In genomic region chr5:77491783-77492652, GRCh38 we compare ENCODE assay signal across 8 cellular contexts. TPM values are rescaled to one million over a fixed set of nuclear protein-coding genes. Genes with fewer than 3 reads are reported as not detected.
DNase-seq lines count a peak whose midpoint lies in the region; TF ChIP-seq lines count a peak whose summit lies in the region.

TSS of gene WDR41 (minus strand) at chr5:77492316. CDS start at chr5:77492220, 96 bp downstream.

- H3K27ac ChIP-seq in SK-N-MC (no peak within 1 kb of the TSS), suprapubic skin (peak within 1 kb of the TSS; percentile 93)

- no peaks in the 10 kb centered on the region for H3K27me3 ChIP-seq in suprapubic skin

- DNase-seq in HFF-Myc (ENCODE audit: extremely low read depth, low read depth) (peak; percentile 82), MV-4-11 (lab: John Stamatoyannopoulos, UW) (peak; percentile 87), SK-N-MC (ENCODE audit: low read depth, low spot score) (no peak), germinal center (ENCODE audit: low spot score) (peak; percentile 91), nucleus accumbens (lab: John Stamatoyannopoulos, UW) (peak; percentile 54 to 98 (median 92)), suprapubic skin (ENCODE audit: low spot score in 2 of 2) (peak; percentile 95 to 96)
- peak; percentile 87 for DNase-seq in activated naive CD4-positive, alpha-beta T cell treated with anti-CD3 and anti-CD28 coated beads, Interleukin-2, amount 10 ng/mL, durations not matched to agents 7 days and 5 days

- peaks cover 4% of the 10 kb centered on the region for H3K4me1 ChIP-seq in suprapubic skin

- H3K4me3 Mint-ChIP-seq in activated naive CD4-positive, alpha-beta T cell treated with anti-CD3 and anti-CD28 coated beads, Interleukin-2, amount 10 ng/mL, durations not matched to agents 7 days and 5 days = peak within 1 kb of the TSS; percentile 78

- WGBS in suprapubic skin = 2% methylated on average over 23 of the region's 90 CpGs

- peaks cover 30% of the 10 kb centered on the region for H3K4me1 Mint-ChIP-seq in activated naive CD4-positive, alpha-beta T cell treated with anti-CD3 and anti-CD28 coated beads, Interleukin-2, amount 10 ng/mL, durations not matched to agents 7 days and 5 days

- peak within 1 kb of the TSS; percentile 85 for H3K9ac ChIP-seq in SK-N-MC (ENCODE audit: insufficient read length)

- peaks cover 17% of the 10 kb centered on the region for H3K27me3 Mint-ChIP-seq in activated naive CD4-positive, alpha-beta T cell treated with anti-CD3 and anti-CD28 coated beads, Interleukin-2, amount 10 ng/mL, durations not matched to agents 7 days and 5 days

- H3K4me3 ChIP-seq in GM08714 (ENCODE audit: low read length) (peak within 1 kb of the TSS; percentile 91), HFF-Myc (replicated peaks; ENCODE audit: low read depth, low read length) (peak within 1 kb of the TSS; percentile 66), SK-N-MC (peak within 1 kb of the TSS; percentile 99), suprapubic skin (peak within 1 kb of the TSS; percentile 86)

- no peaks in the 10 kb centered on the region for H3K9me3 Mint-ChIP-seq in activated naive CD4-positive, alpha-beta T cell treated with anti-CD3 and anti-CD28 coated beads, Interleukin-2, amount 10 ng/mL, durations not matched to agents 7 days and 5 days

- H3K36me3 ChIP-seq in SK-N-MC (ENCODE audit: insufficient read depth, low read length) (no peaks in the 10 kb centered on the region), suprapubic skin (no peaks in the 10 kb centered on the region)

- H3K9me3 ChIP-seq in SK-N-MC (ENCODE audit: low read depth, low read length) (no peaks in the 10 kb centered on the region), suprapubic skin (no peaks in the 10 kb centered on the region)

- H3K36me3 Mint-ChIP-seq in activated naive CD4-positive, alpha-beta T cell treated with anti-CD3 and anti-CD28 coated beads, Interleukin-2, amount 10 ng/mL, durations not matched to agents 7 days and 5 days = peaks cover 12% of the 10 kb centered on the region

- TF ChIP-seq CTCF in HFF-Myc (IDR thresholded peaks at IDR 0.05; ENCODE audit: low read depth, low read length, missing control alignments) (peak; percentile 78), suprapubic skin (IDR thresholded peaks at IDR 0.05) (peak; percentile 88 to 97)

- CTCF ChIA-PET in activated naive CD4-positive, alpha-beta T cell treated with anti-CD3 and anti-CD28 coated beads, Interleukin-2, amount 10 ng/mL, durations not matched to agents 7 days and 5 days (lab: Charles Lee) = interaction anchor here (0.8 to 3.8 kb wide), 15 partner anchors 8 to 415 kb away, joined by 3 to 30 read pairs (median 4); no protein-coding TSS in a partner anchor

- peak; percentile 30 to 31 for TF ChIP-seq POLR2A in suprapubic skin (IDR thresholded peaks at IDR 0.05)

- no peak for TF ChIP-seq EP300 in suprapubic skin (IDR thresholded peaks at IDR 0.05)

- peak within 1 kb of the TSS; percentile 90 for H3K27ac Mint-ChIP-seq in activated naive CD4-positive, alpha-beta T cell treated with anti-CD3 and anti-CD28 coated beads, Interleukin-2, amount 10 ng/mL, durations not matched to agents 7 days and 5 days

RNA-seq across cellular contexts. Expression of gene WDR41, which starts in this region (rescaled TPM):
- total RNA-seq in suprapubic skin = 10 to 100 TPM; 32.1 to 43.1 (median 39.5) TPM
